In genomic region chr2:232597362-232598079, GRCh38 we compare ENCODE assay signal across 2 cellular contexts.
TF ChIP-seq lines count a peak whose summit lies in the region.

No MANE protein-coding gene starts in this region.

TF ChIP-seq in HepG2, 621 proteins besides CTCF, POLR2A, EP300 and RAD21:
- TF ChIP-seq ZNF121 (CRISPR knock-in tag; IDR thresholded peaks at IDR 0.05): peak; percentile 52; the same call in 1 of the 2 replicates
- no peak for TF ChIP-seq RELA (CRISPR knock-in tag; IDR thresholded peaks at IDR 0.05)

TF ChIP-seq in WTC11, 78 proteins besides CTCF, POLR2A, EP300 and RAD21:
- no peak for TF ChIP-seq SOX15 (CRISPR knock-in tag; IDR thresholded peaks at IDR 0.05)
- no peak for TF ChIP-seq ZNF232 (CRISPR knock-in tag; IDR thresholded peaks at IDR 0.05)
- no peak for TF ChIP-seq ZNF425 (CRISPR knock-in tag; conservative IDR thresholded peaks at IDR 0.05)
- no peak for TF ChIP-seq MLX (CRISPR knock-in tag; IDR thresholded peaks at IDR 0.05)
- peak; percentile 54; the same call in 1 of the 2 replicates for TF ChIP-seq ZNF121 (CRISPR knock-in tag; IDR thresholded peaks at IDR 0.05)
- TF ChIP-seq JUN (CRISPR knock-in tag; IDR thresholded peaks at IDR 0.05): no peak
